In the genomic region with DNA sequence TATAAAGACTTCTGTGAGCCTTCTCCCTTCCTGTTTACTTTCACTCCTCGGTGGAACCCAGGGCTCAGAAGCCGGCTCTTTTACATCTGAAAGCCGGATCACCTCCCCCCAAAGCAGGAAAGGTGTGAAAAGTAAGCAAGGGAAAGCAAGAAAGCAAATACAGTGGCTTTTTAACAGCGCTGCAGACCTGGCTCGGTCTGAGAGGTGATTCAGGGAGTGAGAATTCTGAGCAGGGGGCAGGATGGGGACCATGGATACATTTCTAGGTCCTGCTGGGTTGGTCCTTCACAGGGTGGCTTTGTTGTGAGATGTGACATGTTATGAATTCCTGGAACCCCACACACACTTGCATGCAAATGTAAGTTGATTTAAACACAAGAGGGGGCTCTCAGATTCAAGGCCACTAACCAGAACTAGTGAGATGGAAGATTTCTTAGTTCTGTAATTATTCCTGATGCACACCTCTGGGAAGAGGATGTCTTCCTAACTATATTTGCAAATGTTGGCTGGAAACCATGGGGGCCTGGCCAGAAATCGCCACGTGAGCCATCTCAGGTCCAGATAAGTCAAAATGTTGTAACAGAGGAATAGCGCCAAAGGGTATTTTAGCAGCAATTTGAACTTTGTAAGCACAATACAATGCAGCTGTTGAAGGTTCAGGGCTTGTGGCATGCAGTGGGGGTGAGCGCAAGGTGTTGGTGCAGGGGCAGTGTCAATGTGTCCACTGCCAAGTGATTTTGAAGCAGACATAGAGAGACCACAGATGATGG, we compare ENCODE assay signal across 17 cellular contexts.
DNase-seq lines count a peak whose midpoint lies in the region; ATAC-seq and TF ChIP-seq lines count a peak whose summit lies in the region.
"Had no signal": no experiment of that assay in that cellular context is flagged by ENCODE, and none has a peak within 500 bp of the region (broad histone marks: within the 10 kb centered on the region; RNA-seq: fewer than 3 reads in every experiment).

No MANE protein-coding gene starts in this region.

- WGBS in mesodermal cell (ENCODE audit: insufficient coverage in 2 of 2), 2 experiments, result 3 to 15% methylated on average over 6 of the region's 9 CpGs

- H3K4me3 ChIP-seq in BE2C (ENCODE audit: low read depth, low read length) (no peak overlapping the region), endocrine pancreas (ENCODE audit: control insufficient read depth, insufficient read depth, low read length) (peak overlapping the region; percentile 2), mesodermal cell (ENCODE audit: extremely low read depth, insufficient read depth, low read length, poor library complexity, severe bottlenecking) (no peak overlapping the region)
- H3K4me3 ChIP-seq: breast epithelium, lung, pancreas, transverse colon had no signal

- H3K36me3 ChIP-seq in BE2C (no peaks in the 10 kb centered on the region), endocrine pancreas (ENCODE audit: control insufficient read depth, insufficient read depth, low read length) (no peaks in the 10 kb centered on the region), mesodermal cell (ENCODE audit: control insufficient read depth, insufficient read depth, low read length) (no peaks in the 10 kb centered on the region)
- H3K36me3 ChIP-seq: breast epithelium, pancreas, transverse colon had no signal

- no peaks in the 10 kb centered on the region for H3K27me3 ChIP-seq in BE2C
- no peaks in the 10 kb centered on the region for H3K27me3 ChIP-seq in endocrine pancreas (ENCODE audit: control insufficient read depth, insufficient read depth, low read length)
- H3K27me3 ChIP-seq: breast epithelium, transverse colon had no signal

- H3K4me1 ChIP-seq in BE2C, result no peaks in the 10 kb centered on the region
- peaks cover 2% of the 10 kb centered on the region for H3K4me1 ChIP-seq in endocrine pancreas (ENCODE audit: control insufficient read depth, insufficient read depth, low read length)
- peaks cover 22% of the 10 kb centered on the region for H3K4me1 ChIP-seq in mesodermal cell (ENCODE audit: control insufficient read depth, insufficient read depth, low read length, poor library complexity, severe bottlenecking)
- H3K4me1 ChIP-seq: breast epithelium, pancreas had no signal

- no peak for ATAC-seq in GM19351 (IDR thresholded peaks at IDR 0.05; ENCODE audit: unreplicated experiment)
- no peak for ATAC-seq in GM18870 (IDR thresholded peaks at IDR 0.05; ENCODE audit: unreplicated experiment)
- ATAC-seq: pancreas had no signal

- DNase-seq in BE2C (no peak), NCI-H345 (lab: John Stamatoyannopoulos, UW) (peak; percentile 38), NCI-H2171 (lab: John Stamatoyannopoulos, UW) (no peak), HuH-7 (ENCODE audit: low spot score) (no peak)
- DNase-seq: activated CD8-positive, alpha-beta memory T cell treated with anti-CD3 and anti-CD28 coated beads for 24 hours; activated naive CD4-positive, alpha-beta T cell; IMR-90; NCI-H1436; NCI-H526 treated with DMSO at 0.1 percent for 48 hours; pancreas; transverse colon had no signal

- H3K27ac ChIP-seq in mesodermal cell (ENCODE audit: low read depth, low read length, severe bottlenecking), result peak overlapping the region; percentile 67
- H3K27ac ChIP-seq: breast epithelium, pancreas, transverse colon had no signal

- TF ChIP-seq CTCF in BE2C (IDR thresholded peaks at IDR 0.05; ENCODE audit: low read depth, low read length), result 0 out of 2 replicates have a peak, but pooled peaks have one; percentile 10

- no peak overlapping the region for H3K9ac ChIP-seq in endocrine pancreas (ENCODE audit: control insufficient read depth, insufficient read depth, low read length)

- H3K9me3 ChIP-seq in BE2C, result no peaks in the 10 kb centered on the region
- no peaks in the 10 kb centered on the region for H3K9me3 ChIP-seq in endocrine pancreas (ENCODE audit: control insufficient read depth, low read length)
- no peaks in the 10 kb centered on the region for H3K9me3 ChIP-seq in mesodermal cell (ENCODE audit: control insufficient read depth, low read length)
- H3K9me3 ChIP-seq: breast epithelium, pancreas, transverse colon had no signal
